9 cellular contexts compared by ENCODE assay signal in the genomic region with DNA sequence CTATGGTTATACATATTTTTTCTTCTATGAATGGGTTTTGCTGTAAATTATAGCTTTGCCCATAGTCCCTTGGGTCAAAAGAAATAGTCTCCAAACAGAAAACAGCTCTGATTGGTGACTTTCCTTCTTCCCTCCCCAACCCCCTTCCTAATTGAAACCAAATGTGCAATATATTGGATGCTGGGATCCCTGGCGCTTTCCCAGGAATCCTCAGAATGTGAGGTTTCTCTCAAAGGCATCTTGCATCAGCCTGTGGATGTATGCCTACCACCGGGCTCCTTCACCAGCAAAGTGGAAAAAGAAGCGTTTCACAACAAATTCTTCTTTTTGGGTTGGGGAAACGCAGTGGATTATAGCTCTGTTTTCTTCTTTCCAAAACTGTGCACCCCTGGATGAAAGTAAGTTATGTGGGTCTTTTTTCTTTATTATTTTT. TPM values are rescaled to one million over a fixed set of nuclear protein-coding genes. Genes with fewer than 3 reads are reported as not detected.
A peak's percentile ranks its signal among the peaks of the same experiment; 100 is the strongest.
DNase-seq lines count a peak whose midpoint lies in the region; ATAC-seq, FAIRE-seq and TF ChIP-seq lines count a peak whose summit lies in the region.
"Had no signal": no experiment of that assay in that cellular context is flagged by ENCODE, and none has a peak within 500 bp of the region (broad histone marks: within the 10 kb centered on the region; RNA-seq: fewer than 3 reads in every experiment).

Gene DDR2, plus strand, starts transcription at position 231 of the 433 bp plus-strand sequence. CDS start 86,600 bp downstream, outside the sequence.

- no peak for TF ChIP-seq CTCF in heart right ventricle (IDR thresholded peaks at IDR 0.05)
- no peak for TF ChIP-seq CTCF in retinal pigment epithelial cell (conservative IDR thresholded peaks at IDR 0.05; ENCODE audit: low read depth, low read length)

- H3K9ac ChIP-seq in adipocyte (ENCODE audit: low read length), result peak within 1 kb of the TSS; percentile 99

- FAIRE-seq in G401.6 (lab: Jason Lieb, UNC), result peak; percentile 98
- no peak for FAIRE-seq in RCC 7860 (lab: Jason Lieb, UNC)

- H3K9me3 ChIP-seq in adipocyte (ENCODE audit: control insufficient read depth, low read length) (no peaks in the 10 kb centered on the region), heart right ventricle (no peaks in the 10 kb centered on the region)

- H3K27me3 ChIP-seq in adipocyte (replicated peaks; ENCODE audit: control insufficient read depth, insufficient read depth, low read length) (no peaks in the 10 kb centered on the region), heart right ventricle (no peaks in the 10 kb centered on the region)

- peak within 1 kb of the TSS; percentile 63 to 88 (median 78) for H3K27ac ChIP-seq in heart right ventricle

- no peaks in the 10 kb centered on the region for H3K36me3 ChIP-seq in adipocyte (ENCODE audit: control insufficient read depth, insufficient read depth, low read length, severe bottlenecking)
- H3K36me3 ChIP-seq in heart right ventricle, result no peaks in the 10 kb centered on the region

- intact Hi-C loops in heart right ventricle (cut with DNase I), result loop anchor here in 5 of 10 donors (5.0 to 10.0 kb wide), 7 partner anchors 45 to 123 kb away; no protein-coding TSS in a partner anchor

- H3K4me1 ChIP-seq in adipocyte (ENCODE audit: control insufficient read depth, insufficient read depth, low read length) (peaks cover 66% of the 10 kb centered on the region), heart right ventricle (peaks cover 3 to 40% (median 16%) of the 10 kb centered on the region in 9 donors)

- H3K4me3 ChIP-seq in adipocyte (ENCODE audit: low read length) (peak within 1 kb of the TSS; percentile 87), heart right ventricle (peak within 1 kb of the TSS; percentile 29 to 63 (median 48)), retinal pigment epithelial cell (ENCODE audit: low read length) (peak within 1 kb of the TSS; percentile 61)

- DNase-seq in adipocyte (ENCODE audit: low read depth) (peak; percentile 99), heart right ventricle (peak; percentile 41 to 59), retinal pigment epithelial cell (ENCODE audit: low read depth) (no peak), NCI-H1436 (lab: John Stamatoyannopoulos, UW) (no peak), NCI-H2171 treated with DMSO at 0.1 percent for 48 hours (lab: John Stamatoyannopoulos, UW) (no peak), RCC 7860 (ENCODE audit: low spot score) (no peak)
- DNase-seq: NCI-H345 had no signal

- WGBS in heart right ventricle, 2 donors, result 21 to 25% methylated on average over 4 of the region's 4 CpGs

- peak; percentile 45 to 81 (median 64) for ATAC-seq in heart right ventricle
- ATAC-seq in HG03565 (IDR thresholded peaks at IDR 0.05; ENCODE audit: unreplicated experiment), result no peak

RNA-seq across cellular contexts. Expression of gene DDR2, which starts in this region (rescaled TPM):
- total RNA-seq in heart right ventricle, result 10 to 100 TPM; 16.1 to 32.0 (median 22.9) TPM
- polyA plus RNA-seq in heart right ventricle, result 1 to 10 TPM; 5.1 to 9.3 TPM

Comparison
In these comparisons a context has a peak if more than half of its experiments do, and no peak if none do; other contexts are left out.
1. DNase-seq: peak in adipocyte (single experiment) and heart right ventricle (2 of 2); none in retinal pigment epithelial cell (single experiment), NCI-H1436 (single experiment), NCI-H2171 treated with DMSO at 0.1 percent for 48 hours (single experiment) and RCC 7860 (single experiment).
2. Peak in every context shown above with its lines, with median percentiles within 50 percentile points of each other: H3K4me3 ChIP-seq.